In the genomic region with DNA sequence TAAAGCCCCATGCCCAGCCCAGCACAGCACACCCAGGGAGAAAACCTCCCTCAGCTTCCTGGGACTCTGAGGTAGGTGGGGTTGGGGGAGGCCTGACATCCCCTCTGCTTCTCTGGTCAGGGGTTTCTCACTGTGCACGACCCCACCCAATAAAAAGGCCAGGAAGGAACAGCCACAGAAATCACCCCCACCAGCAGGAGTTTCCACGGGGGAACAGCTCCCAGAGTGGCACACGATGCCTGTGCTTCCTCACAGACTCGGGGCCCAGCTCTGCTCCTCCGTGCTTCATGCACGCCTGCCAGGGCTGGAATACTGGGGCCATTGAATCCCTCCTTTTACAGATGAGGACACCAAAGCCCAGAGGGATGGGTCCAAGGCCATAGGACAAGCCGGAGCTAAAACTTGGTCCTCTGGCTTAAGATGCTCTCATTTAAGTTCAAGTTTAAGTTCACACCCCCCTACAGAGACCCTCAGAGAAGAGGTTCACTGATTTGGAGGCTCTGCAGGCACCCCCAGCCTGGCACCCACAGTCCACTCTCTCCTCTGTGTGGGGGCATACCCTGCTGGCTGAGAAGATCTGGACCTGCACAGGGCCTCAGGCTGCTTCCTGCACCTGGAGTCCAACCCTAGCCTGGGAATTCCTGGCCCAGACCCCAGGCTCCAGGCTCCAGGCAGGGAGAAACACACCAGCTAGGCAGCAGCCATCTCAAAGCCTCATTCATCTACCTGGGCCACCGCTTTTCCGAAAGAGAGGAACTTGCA, we compare ENCODE assay signal across 1 cellular context.
TF ChIP-seq lines count a peak whose summit lies in the region.

No MANE protein-coding gene starts in this region.

TF ChIP-seq in H1, 55 proteins besides CTCF, POLR2A, EP300 and RAD21:
- no peak for TF ChIP-seq JUN (IDR thresholded peaks at IDR 0.05; ENCODE audit: low read depth, low read length)
- TF ChIP-seq SIN3A (conservative IDR thresholded peaks at IDR 0.05 in 1 of 2, IDR thresholded peaks at IDR 0.05 in 1 of 2; ENCODE audit: low read depth in 1 of 2, low read length in 2 of 2), result no peak
- no peak for TF ChIP-seq RNF2 (IDR thresholded peaks at IDR 0.05; ENCODE audit: borderline replicate concordance, low read depth, low read length, missing control alignments, poor library complexity, severe bottlenecking)
- no peak for TF ChIP-seq TAF7 (optimal IDR thresholded peaks at IDR 0.05; ENCODE audit: borderline replicate concordance, low read depth, low read length)
- no peak for TF ChIP-seq SP1 (IDR thresholded peaks at IDR 0.05; ENCODE audit: low read depth, low read length)
- no peak for TF ChIP-seq EZH2 (IDR thresholded peaks at IDR 0.05; ENCODE audit: low read depth, low read length, severe bottlenecking)
- TF ChIP-seq RFX5 (IDR thresholded peaks at IDR 0.05; ENCODE audit: borderline replicate concordance, low read depth, low read length), result no peak
- no peak for TF ChIP-seq SAP30 (IDR thresholded peaks at IDR 0.05; ENCODE audit: insufficient read depth, insufficient replicate concordance, low read length)
- TF ChIP-seq KDM5A (IDR thresholded peaks at IDR 0.05; ENCODE audit: low read length), result no peak
- TF ChIP-seq EGR1 (IDR thresholded peaks at IDR 0.05; ENCODE audit: borderline replicate concordance, low read depth, low read length), result no peak
- no peak for TF ChIP-seq MAFK (IDR thresholded peaks at IDR 0.05; ENCODE audit: low read depth, low read length)
- TF ChIP-seq HDAC6 (IDR thresholded peaks at IDR 0.05; ENCODE audit: low read depth, low read length), result no peak
- TF ChIP-seq FOSL1 (IDR thresholded peaks at IDR 0.05; ENCODE audit: insufficient read depth, low read depth, low read length), result no peak
- TF ChIP-seq, protein P1, sequence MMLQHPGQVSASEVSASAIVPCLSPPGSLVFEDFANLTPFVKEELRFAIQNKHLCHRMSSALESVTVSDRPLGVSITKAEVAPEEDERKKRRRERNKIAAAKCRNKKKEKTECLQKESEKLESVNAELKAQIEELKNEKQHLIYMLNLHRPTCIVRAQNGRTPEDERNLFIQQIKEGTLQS (IDR thresholded peaks at IDR 0.05; ENCODE audit: insufficient read depth, low read depth, low read length), result no peak
- TF ChIP-seq CREB1 (IDR thresholded peaks at IDR 0.05), result no peak
- TF ChIP-seq POLR2AphosphoS5 (IDR thresholded peaks at IDR 0.05; ENCODE audit: low read depth, low read length), result no peak
